19 cellular contexts compared by ENCODE assay signal in genomic region chr4:24042094-24042493, GRCh38.
DNase-seq lines count a peak whose midpoint lies in the region; ATAC-seq and TF ChIP-seq lines count a peak whose summit lies in the region.
"Had no signal": no experiment of that assay in that cellular context is flagged by ENCODE, and none has a peak within 500 bp of the region (broad histone marks: within the 10 kb centered on the region; RNA-seq: fewer than 3 reads in every experiment).

No MANE protein-coding gene starts in this region.

- peak overlapping the region; percentile 70 for H3K27ac Mint-ChIP-seq in osteocyte (ENCODE audit: unreplicated experiment)
- no peak overlapping the region for H3K27ac Mint-ChIP-seq in activated T-cell treated with anti-CD3 and anti-CD28 coated beads, Interleukin-2, amount 50 U/mL, for 72 hours
- H3K27ac Mint-ChIP-seq: activated naive CD4-positive, alpha-beta T cell treated with anti-CD3 and anti-CD28 coated beads, Interleukin-2, amount 50 U/mL, for 72 hours; H9; nephron progenitor cell had no signal

- TF ChIP-seq CTCF in osteocyte (IDR thresholded peaks at IDR 0.05), result no peak

- no peak overlapping the region for H3K4me3 Mint-ChIP-seq in osteocyte (ENCODE audit: unreplicated experiment)
- no peak overlapping the region for H3K4me3 Mint-ChIP-seq in activated T-cell treated with anti-CD3 and anti-CD28 coated beads, Interleukin-2, amount 50 U/mL, for 72 hours
- H3K4me3 Mint-ChIP-seq: H9, nephron progenitor cell had no signal

- DNase-seq in EH (ENCODE audit: low read depth) (peak; percentile 97), RPMI7951 (ENCODE audit: low read depth) (peak; percentile 36), epidermal melanocyte (ENCODE audit: insufficient read length, low spot score) (peak; percentile 51), osteocyte (ENCODE audit: extremely low spot score, unreplicated experiment) (no peak), NCI-H82 treated with DMSO at 0.1 percent for 48 hours (lab: John Stamatoyannopoulos, UW; ENCODE audit: unreplicated experiment) (no peak)
- DNase-seq in activated T-cell treated with anti-CD3 and anti-CD28 coated beads, Interleukin-2, amount 50 U/mL, for 72 hours, result no peak
- DNase-seq: activated CD4-positive, alpha-beta T cell treated with anti-CD3 and anti-CD28 coated beads for 1 hour; activated CD8-positive, alpha-beta memory T cell treated with anti-CD3 and anti-CD28 coated beads, Interleukin-2, amount 50 U/mL, for 48 hours; C1 segment of cervical spinal cord; DMS79 treated with DMSO at 0.1 percent for 48 hours; H9; heart right ventricle; NCI-H1105 treated with DMSO at 0.1 percent for 48 hours; nephron progenitor cell; stimulated activated CD4-positive, alpha-beta T cell treated with anti-CD3 and anti-CD28 coated beads, Interleukin-2, amount 100 ng/mL, for 24 hours; T-helper 2 cell had no signal

- no peaks in the 10 kb centered on the region for H3K36me3 Mint-ChIP-seq in osteocyte (ENCODE audit: unreplicated experiment)
- no peaks in the 10 kb centered on the region for H3K36me3 Mint-ChIP-seq in activated T-cell treated with anti-CD3 and anti-CD28 coated beads, Interleukin-2, amount 50 U/mL, for 72 hours (ENCODE audit: insufficient read depth in 2 of 2)
- H3K36me3 Mint-ChIP-seq: activated naive CD4-positive, alpha-beta T cell treated with anti-CD3 and anti-CD28 coated beads, Interleukin-2, amount 50 U/mL, for 72 hours had no signal

- peaks cover 9% of the 10 kb centered on the region for H3K9me3 Mint-ChIP-seq in osteocyte (ENCODE audit: unreplicated experiment)
- peaks cover 4 to 5% of the 10 kb centered on the region in 2 donors for H3K9me3 Mint-ChIP-seq in activated T-cell treated with anti-CD3 and anti-CD28 coated beads, Interleukin-2, amount 50 U/mL, for 72 hours
- H3K9me3 Mint-ChIP-seq: H9, nephron progenitor cell had no signal

- H3K4me1 Mint-ChIP-seq in osteocyte (ENCODE audit: unreplicated experiment), result peaks cover 26% of the 10 kb centered on the region
- H3K4me1 Mint-ChIP-seq in activated T-cell treated with anti-CD3 and anti-CD28 coated beads, Interleukin-2, amount 50 U/mL, for 72 hours (ENCODE audit: low read depth), result no peaks in the 10 kb centered on the region
- H3K4me1 Mint-ChIP-seq: nephron progenitor cell had no signal

- no peak for ATAC-seq in activated T-cell treated with anti-CD3 and anti-CD28 coated beads, Interleukin-2, amount 50 U/mL, for 72 hours (replicated peaks in 1 of 2)
- ATAC-seq in GM21737 (IDR thresholded peaks at IDR 0.05; ENCODE audit: unreplicated experiment) (no peak), GM18909 (IDR thresholded peaks at IDR 0.05; ENCODE audit: poor library complexity, unreplicated experiment) (no peak)
- ATAC-seq: activated naive CD4-positive, alpha-beta T cell treated with anti-CD3 and anti-CD28 coated beads, Interleukin-2, amount 50 U/mL, for 72 hours; heart right ventricle had no signal

- no peaks in the 10 kb centered on the region for H3K27me3 Mint-ChIP-seq in osteocyte (ENCODE audit: unreplicated experiment)
- no peaks in the 10 kb centered on the region for H3K27me3 Mint-ChIP-seq in activated T-cell treated with anti-CD3 and anti-CD28 coated beads, Interleukin-2, amount 50 U/mL, for 72 hours (ENCODE audit: low read depth)

Comparison
In these comparisons a context has a peak if more than half of its experiments do, and no peak if none do; other contexts are left out.
1. DNase-seq: peak in EH (single experiment), RPMI7951 (single experiment) and epidermal melanocyte (single experiment); none in osteocyte (single experiment), activated T-cell treated with anti-CD3 and anti-CD28 coated beads, Interleukin-2, amount 50 U/mL, for 72 hours (0 of 2) and NCI-H82 treated with DMSO at 0.1 percent for 48 hours (single experiment).